ENCODE assay signal across 8 cellular contexts in the genomic region with DNA sequence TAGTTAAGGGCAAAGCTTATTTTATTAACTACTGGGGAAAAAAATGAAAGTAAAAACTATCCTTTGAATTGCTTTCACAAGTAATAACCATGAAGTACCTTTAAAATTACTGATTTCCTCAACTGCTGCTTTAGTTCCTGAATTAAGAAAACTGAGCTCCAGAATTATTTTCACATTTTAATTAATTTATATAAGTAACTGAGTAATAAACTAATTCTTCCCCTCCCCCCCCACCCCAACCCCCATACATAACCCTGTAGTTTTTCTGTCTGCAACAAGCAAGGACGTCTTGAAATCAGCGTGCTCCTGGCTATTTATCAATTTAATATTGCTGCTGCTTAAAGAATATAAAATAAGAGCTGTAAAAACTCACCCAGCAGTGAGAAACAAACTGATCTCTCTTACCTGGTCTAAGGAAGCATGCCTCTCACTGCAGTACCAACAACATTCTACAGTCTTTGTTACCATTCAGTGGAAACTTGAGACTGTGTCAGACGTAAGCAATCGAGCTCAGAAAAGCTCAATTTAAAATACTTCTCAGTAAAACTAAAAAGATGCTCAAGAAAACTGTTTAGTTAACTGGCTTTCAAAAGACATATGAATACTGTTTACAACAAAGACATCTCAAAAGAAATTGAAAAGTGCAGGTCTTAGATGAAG.
A peak's percentile ranks its signal among the peaks of the same experiment; 100 is the strongest.
DNase-seq lines count a peak whose midpoint lies in the region; ATAC-seq, FAIRE-seq and TF ChIP-seq lines count a peak whose summit lies in the region.

No MANE protein-coding gene starts in this region.

- WGBS in mesodermal cell (ENCODE audit: insufficient coverage in 2 of 2), 2 experiments: no CpG with 5 or more reads among the region's 4 CpGs

- H3K9me3 ChIP-seq in mesodermal cell (ENCODE audit: control insufficient read depth, low read length) (no peaks in the 10 kb centered on the region), upper lobe of right lung (no peaks in the 10 kb centered on the region)

- no peaks in the 10 kb centered on the region for H3K4me1 ChIP-seq in mesodermal cell (ENCODE audit: control insufficient read depth, insufficient read depth, low read length, poor library complexity, severe bottlenecking)
- H3K4me1 ChIP-seq in upper lobe of right lung: no peaks in the 10 kb centered on the region

- intact Hi-C loops in upper lobe of right lung (cut with DNase I) (no loop called here), posterior vena cava (cut with DNase I) (no loop called here)

- peak overlapping the region; percentile 82 for H3K4me3 ChIP-seq in Jurkat, Clone E6-1 (ENCODE audit: low read length)
- H3K4me3 ChIP-seq in mesodermal cell (ENCODE audit: extremely low read depth, insufficient read depth, low read length, poor library complexity, severe bottlenecking) (peak overlapping the region; percentile 49), upper lobe of right lung (peak overlapping the region; percentile 57)

- ATAC-seq in GM21447 (IDR thresholded peaks at IDR 0.05; ENCODE audit: unreplicated experiment) (peak; percentile 51), upper lobe of right lung (peak; percentile 93)

- FAIRE-seq in endometrium (lab: Jason Lieb, UNC): peak; percentile 46

- DNase-seq in DMS79 treated with DMSO at 0.1 percent for 48 hours (lab: John Stamatoyannopoulos, UW) (peak; percentile 72), SW480 (ENCODE audit: low spot score) (peak; percentile 51), upper lobe of right lung (no peak), posterior vena cava (ENCODE audit: low spot score) (no peak)
- DNase-seq in Jurkat, Clone E6-1 (ENCODE audit: low read depth, low spot score): peak; percentile 94

- no peak for TF ChIP-seq CTCF in upper lobe of right lung (IDR thresholded peaks at IDR 0.05)

- H3K36me3 ChIP-seq in mesodermal cell (ENCODE audit: control insufficient read depth, insufficient read depth, low read length): peaks cover 6% of the 10 kb centered on the region
- no peaks in the 10 kb centered on the region for H3K36me3 ChIP-seq in upper lobe of right lung

- H3K27ac ChIP-seq in mesodermal cell (ENCODE audit: low read depth, low read length, severe bottlenecking) (peak overlapping the region; percentile 43), upper lobe of right lung (peak overlapping the region; percentile 51)

- H3K27me3 ChIP-seq in upper lobe of right lung: no peaks in the 10 kb centered on the region

Comparison
In these comparisons a context has a peak if more than half of its experiments do, and no peak if none do; other contexts are left out.
1. DNase-seq: peak in DMS79 treated with DMSO at 0.1 percent for 48 hours (single experiment), Jurkat, Clone E6-1 (single experiment) and SW480 (single experiment); none in upper lobe of right lung (single experiment) and posterior vena cava (single experiment).
2. Peak in every context shown above with its lines, with median percentiles within 50 percentile points of each other: H3K4me3 ChIP-seq.